ENCODE assay signal across 9 cellular contexts in genomic region chr5:135399838-135400542, GRCh38. TPM values are rescaled to one million over a fixed set of nuclear protein-coding genes. Genes with fewer than 3 reads are reported as not detected.
DNase-seq lines count a peak whose midpoint lies in the region; FAIRE-seq and TF ChIP-seq lines count a peak whose summit lies in the region.
"Had no signal": no experiment of that assay in that cellular context is flagged by ENCODE, and none has a peak within 500 bp of the region (broad histone marks: within the 10 kb centered on the region; RNA-seq: fewer than 3 reads in every experiment).

No MANE protein-coding gene starts in this region.

- CTCF ChIA-PET in CD8-positive, alpha-beta memory T cell (lab: Charles Lee): interaction anchor here (1.7 kb wide), 1 partner anchor 26 kb away, joined by 5 read pairs; no protein-coding TSS in a partner anchor

- H4K20me1 ChIP-seq in neural progenitor cell (ENCODE audit: low read depth): peaks cover 32% of the 10 kb centered on the region

- H3K27ac Mint-ChIP-seq in CD8-positive, alpha-beta memory T cell: peak overlapping the region; percentile 80 to 94 (median 88)
- H3K27ac Mint-ChIP-seq in neural progenitor cell: peak overlapping the region; percentile 97

- no peaks in the 10 kb centered on the region for H3K9me3 ChIP-seq in CD8-positive, alpha-beta memory T cell (ENCODE audit: low read length)
- H3K9me3 ChIP-seq in duodenal mucosa (ENCODE audit: control insufficient read depth in 1 of 2, low read length in 2 of 2) (peaks cover 0 to 2% of the 10 kb centered on the region in 2 donors), neural progenitor cell (ENCODE audit: low read depth) (no peaks in the 10 kb centered on the region)

- peaks cover 5 to 9% of the 10 kb centered on the region in 2 donors for H3K27me3 Mint-ChIP-seq in CD8-positive, alpha-beta memory T cell
- H3K27me3 Mint-ChIP-seq in neural progenitor cell (ENCODE audit: insufficient read depth, low read depth): peaks cover 3% of the 10 kb centered on the region

- H3K4me1 Mint-ChIP-seq in CD8-positive, alpha-beta memory T cell: peaks cover 35 to 43% (median 37%) of the 10 kb centered on the region in 3 donors
- peaks cover 37% of the 10 kb centered on the region for H3K4me1 Mint-ChIP-seq in neural progenitor cell

- H3F3A ChIP-seq in neural progenitor cell (ENCODE audit: low read depth): peaks cover 30% of the 10 kb centered on the region

- H3K36me3 ChIP-seq in CD8-positive, alpha-beta memory T cell (ENCODE audit: insufficient read depth, low read length): no peaks in the 10 kb centered on the region
- no peaks in the 10 kb centered on the region for H3K36me3 ChIP-seq in duodenal mucosa (ENCODE audit: control insufficient read depth in 1 of 2, insufficient read depth in 2 of 2, low read length in 2 of 2)
- no peaks in the 10 kb centered on the region for H3K36me3 ChIP-seq in neural progenitor cell

- H3K27ac ChIP-seq in CD8-positive, alpha-beta memory T cell (ENCODE audit: low read depth, low read length): peak overlapping the region; percentile 81
- H3K27ac ChIP-seq in duodenal mucosa (ENCODE audit: low read depth, low read length) (peak overlapping the region; percentile 79), neural progenitor cell (no peak overlapping the region)

- POLR2A ChIA-PET in CD8-positive, alpha-beta memory T cell (lab: Charles Lee): interaction anchor here (1.0 kb wide), 1 partner anchor 20 kb away, joined by 4 read pairs; no protein-coding TSS in a partner anchor

- peaks cover 38% of the 10 kb centered on the region for H3K4me1 ChIP-seq in CD8-positive, alpha-beta memory T cell (ENCODE audit: insufficient read depth, low read length)
- H3K4me1 ChIP-seq in duodenal mucosa (ENCODE audit: control insufficient read depth in 1 of 2, insufficient read depth in 2 of 2, low read length in 2 of 2) (peaks cover 35 to 43% of the 10 kb centered on the region in 2 donors), neural progenitor cell (peaks cover 20% of the 10 kb centered on the region)

- H3K4me2 ChIP-seq in neural progenitor cell: peak overlapping the region; percentile 89

- H3K9me3 Mint-ChIP-seq in CD8-positive, alpha-beta memory T cell: peaks cover 0 to 3% (median 1%) of the 10 kb centered on the region in 5 donors
- peaks cover under 1% of the 10 kb centered on the region for H3K9me3 Mint-ChIP-seq in neural progenitor cell

- DNase-seq in CD8-positive, alpha-beta memory T cell: no peak
- DNase-seq in NCI-H2227 (lab: John Stamatoyannopoulos, UW; ENCODE audit: unreplicated experiment) (peak; percentile 37), neural progenitor cell (ENCODE audit: low spot score) (peak; percentile 32), NCI-H2081 (lab: John Stamatoyannopoulos, UW) (no peak), RCC 7860 (ENCODE audit: low spot score) (no peak), COR-L47 (lab: John Stamatoyannopoulos, UW) (no peak)
- no peak for DNase-seq in activated CD8-positive, alpha-beta memory T cell treated with anti-CD3 and anti-CD28 coated beads, Interleukin-2, amount 50 U/mL, for 48 hours

- peaks cover 0 to 11% (median 0%) of the 10 kb centered on the region in 3 donors for H3K36me3 Mint-ChIP-seq in CD8-positive, alpha-beta memory T cell
- peaks cover 2% of the 10 kb centered on the region for H3K36me3 Mint-ChIP-seq in neural progenitor cell

- peak overlapping the region; percentile 92 for H2AFZ ChIP-seq in neural progenitor cell (replicated peaks)

- no peak for FAIRE-seq in RCC 7860 (lab: Jason Lieb, UNC)

- TF ChIP-seq CTCF in neural progenitor cell (IDR thresholded peaks at IDR 0.05): no peak

- no peaks in the 10 kb centered on the region for H3K27me3 ChIP-seq in CD8-positive, alpha-beta memory T cell (ENCODE audit: insufficient read depth, low read length, poor library complexity, severe bottlenecking)
- H3K27me3 ChIP-seq in duodenal mucosa (ENCODE audit: control insufficient read depth in 1 of 2, insufficient read depth in 2 of 2, low read length in 2 of 2): no peaks in the 10 kb centered on the region
- peaks cover 74% of the 10 kb centered on the region for H3K27me3 ChIP-seq in neural progenitor cell

- H3K4me3 Mint-ChIP-seq in CD8-positive, alpha-beta memory T cell: peak overlapping the region; percentile 85 to 95 (median 88)
- peak overlapping the region; percentile 95 for H3K4me3 Mint-ChIP-seq in neural progenitor cell

- H3K79me2 ChIP-seq in neural progenitor cell (ENCODE audit: low read depth): peaks cover 36% of the 10 kb centered on the region

- H3K4me3 ChIP-seq in CD8-positive, alpha-beta memory T cell (ENCODE audit: low read length): peak overlapping the region; percentile 66
- H3K4me3 ChIP-seq in duodenal mucosa (ENCODE audit: low read depth in 1 of 2, low read length in 2 of 2): peak overlapping the region; percentile 76 to 83
- H3K4me3 ChIP-seq in neural progenitor cell: peak overlapping the region; percentile 82

- H3K9ac ChIP-seq in duodenal mucosa (ENCODE audit: low read depth in 1 of 2, low read length in 2 of 2) (peak overlapping the region; percentile 73 to 90), neural progenitor cell (no peak overlapping the region)

RNA-seq across cellular contexts. Expression of gene MACROH2A1, which starts 1.0 kb away (rescaled TPM):
- total RNA-seq in CD8-positive, alpha-beta memory T cell: 100 to 1,000 TPM; 199 to 202 TPM
- 112 TPM for polyA plus RNA-seq in CD8-positive, alpha-beta memory T cell
- total RNA-seq in neural progenitor cell (ENCODE audit: low replicate concordance): 179 and 227 TPM in 2 replicates

RNA-seq across cellular contexts. Expression of gene DCANP1, which starts 47.2 kb away (rescaled TPM):
- not detected for total RNA-seq in CD8-positive, alpha-beta memory T cell
- polyA plus RNA-seq in CD8-positive, alpha-beta memory T cell: not detected
- total RNA-seq in neural progenitor cell (ENCODE audit: low replicate concordance): not detected in 2 replicates
- total RNA-seq: glomerular endothelial cell had no signal

RNA-seq across cellular contexts. Expression of gene TIFAB, which starts 52.2 kb away (rescaled TPM):
- total RNA-seq in CD8-positive, alpha-beta memory T cell: not detected
- not detected for polyA plus RNA-seq in CD8-positive, alpha-beta memory T cell
- not detected in 2 replicates for total RNA-seq in neural progenitor cell (ENCODE audit: low replicate concordance)
- total RNA-seq: glomerular endothelial cell had no signal

Comparison
In these comparisons a context has a peak if more than half of its experiments do, and no peak if none do; other contexts are left out.
1. DNase-seq: peak in NCI-H2227 (single experiment) and neural progenitor cell (single experiment); none in CD8-positive, alpha-beta memory T cell (0 of 5), NCI-H2081 (0 of 2), activated CD8-positive, alpha-beta memory T cell treated with anti-CD3 and anti-CD28 coated beads, Interleukin-2, amount 50 U/mL, for 48 hours (single experiment), RCC 7860 (single experiment) and COR-L47 (single experiment).
2. Peak in every context shown above with its lines, with median percentiles within 50 percentile points of each other: H3K4me3 ChIP-seq.